In the genomic region with DNA sequence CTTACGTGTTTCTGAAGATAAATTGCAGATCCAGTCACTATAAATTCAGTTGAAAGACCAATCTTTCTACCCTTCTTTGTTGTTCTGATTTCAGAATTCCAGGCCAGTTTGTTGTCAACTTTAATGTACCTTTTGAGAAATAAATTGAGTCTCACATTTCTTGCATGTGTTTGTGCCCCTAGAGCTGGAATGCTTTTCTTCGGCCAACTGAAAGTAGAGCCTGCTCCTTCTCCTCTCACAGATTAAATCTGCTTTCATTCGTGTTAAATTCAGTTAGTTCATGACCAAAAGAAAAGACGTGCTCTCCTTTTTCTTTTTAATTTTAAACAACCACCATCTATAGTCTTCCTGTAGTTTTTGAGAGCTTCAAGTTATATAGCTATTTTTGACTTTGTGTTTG, we compare ENCODE assay signal across 20 cellular contexts. TPM values are rescaled to one million over a fixed set of nuclear protein-coding genes. Genes with fewer than 3 reads are reported as not detected.
A peak's percentile ranks its signal among the peaks of the same experiment; 100 is the strongest.
DNase-seq lines count a peak whose midpoint lies in the region; ATAC-seq and TF ChIP-seq lines count a peak whose summit lies in the region.
"Had no signal": no experiment of that assay in that cellular context is flagged by ENCODE, and none has a peak within 500 bp of the region (broad histone marks: within the 10 kb centered on the region; RNA-seq: fewer than 3 reads in every experiment).

No MANE protein-coding gene starts in this region.

- no peaks in the 10 kb centered on the region for H3K79me2 ChIP-seq in ACC112 (ENCODE audit: control insufficient read depth, insufficient read depth, low read length, unreplicated experiment)

- no peak for TF ChIP-seq CTCF in prostate gland (IDR thresholded peaks at IDR 0.05)

- H3K4me1 ChIP-seq in ACC112 (ENCODE audit: control insufficient read depth, insufficient read depth, low read length, unreplicated experiment), result peaks cover 11% of the 10 kb centered on the region
- peaks cover 4% of the 10 kb centered on the region for H3K4me1 ChIP-seq in endocrine pancreas (ENCODE audit: control insufficient read depth, insufficient read depth, low read length)
- H3K4me1 ChIP-seq in prostate gland (replicated peaks), result no peaks in the 10 kb centered on the region

- H3K27me3 Mint-ChIP-seq in T-helper 17 cell, result peaks cover 24% of the 10 kb centered on the region

- H3K27ac ChIP-seq in ACC112 (ENCODE audit: low read depth, low read length) (no peak overlapping the region), prostate gland (peak overlapping the region; percentile 63 to 89)

- peak overlapping the region; percentile 66 for H2AFZ ChIP-seq in ACC112 (ENCODE audit: low read length, unreplicated experiment)

- H3K4me3 ChIP-seq in ACC112 (ENCODE audit: low read depth, low read length), result no peak overlapping the region
- H3K4me3 ChIP-seq in endocrine pancreas (ENCODE audit: control insufficient read depth, insufficient read depth, low read length), result peak overlapping the region; percentile 77
- no peak overlapping the region for H3K4me3 ChIP-seq in prostate gland

- no peak overlapping the region for H3K4me3 Mint-ChIP-seq in T-helper 17 cell
- H3K4me3 Mint-ChIP-seq: activated CD4-positive, alpha-beta T cell treated with anti-CD3 and anti-CD28 coated beads, Interleukin-2, amount 10 ng/mL, durations not matched to agents 24 days and 14 days; activated naive CD8-positive, alpha-beta T cell treated with anti-CD3 and anti-CD28 coated beads, Interleukin-2, amount 10 ng/mL, durations not matched to agents 7 days and 5 days; stimulated activated effector memory CD8-positive, alpha-beta T cell treated with anti-CD3 and anti-CD28 coated beads, Interleukin-12 subunit alpha, Interleukin-12 subunit beta, amount 100 ng/mL, for 72 hours had no signal

- peaks cover 5% of the 10 kb centered on the region for H3K36me3 Mint-ChIP-seq in T-helper 17 cell (ENCODE audit: low read depth)
- H3K36me3 Mint-ChIP-seq: naive B cell had no signal

- peaks cover 15% of the 10 kb centered on the region for H3K4me1 Mint-ChIP-seq in T-helper 17 cell

- H3K36me3 ChIP-seq in ACC112 (ENCODE audit: insufficient read depth, low read length) (no peaks in the 10 kb centered on the region), endocrine pancreas (ENCODE audit: control insufficient read depth, insufficient read depth, low read length) (no peaks in the 10 kb centered on the region), prostate gland (no peaks in the 10 kb centered on the region)

- no peak for TF ChIP-seq POLR2A in prostate gland (IDR thresholded peaks at IDR 0.05)

- DNase-seq in M059J (ENCODE audit: low read depth) (peak; percentile 66), prostate gland (ENCODE audit: low spot score) (no peak), T-helper 17 cell (no peak), COR-L47 (lab: John Stamatoyannopoulos, UW) (no peak), head of caudate nucleus (no peak)
- no peak for DNase-seq in NK-92 treated with Interleukin-12 subunit alpha and Interleukin-12 subunit beta, amount 100 ng/mL, for 24 hours (lab: John Stamatoyannopoulos, UW)
- DNase-seq: activated CD4-positive, alpha-beta T cell treated with anti-CD3 and anti-CD28 coated beads, Interleukin-2, amount 10 ng/mL, durations not matched to agents 24 days and 14 days; activated naive CD8-positive, alpha-beta T cell treated with anti-CD3 and anti-CD28 coated beads, Interleukin-2, amount 10 ng/mL, durations not matched to agents 7 days and 5 days; activated T-cell treated with anti-CD3 and anti-CD28 coated beads, Interleukin-2, amount 50 U/mL, for 1 hour; AML-193; KG1; kidney glomerular epithelial cell; naive B cell; NCI-H1694; NCI-H526; stimulated activated CD4-positive, alpha-beta T cell treated with anti-CD3 and anti-CD28 coated beads, Interleukin-4, amount 100 ng/mL, for 4 hours; T-helper 9 cell had no signal

- no peak overlapping the region for H3K9ac ChIP-seq in endocrine pancreas (ENCODE audit: control insufficient read depth, insufficient read depth, low read length)

- H3K9me3 ChIP-seq in endocrine pancreas (ENCODE audit: control insufficient read depth, low read length), result no peaks in the 10 kb centered on the region
- H3K9me3 ChIP-seq in prostate gland, result no peaks in the 10 kb centered on the region
- H3K9me3 ChIP-seq in T-helper 17 cell (ENCODE audit: control insufficient read depth, low read length, poor library complexity, severe bottlenecking), result no peaks in the 10 kb centered on the region

- intact Hi-C loops in prostate gland (cut with DNase I), result loop anchor here (5.0 kb wide), 1 partner anchor 37 kb away; no protein-coding TSS in a partner anchor
- intact Hi-C loops in head of caudate nucleus (cut with DNase I), result no loop called here

- no peak overlapping the region for H3K27ac Mint-ChIP-seq in T-helper 17 cell
- H3K27ac Mint-ChIP-seq: activated CD4-positive, alpha-beta T cell treated with anti-CD3 and anti-CD28 coated beads, Interleukin-2, amount 10 ng/mL, durations not matched to agents 24 days and 14 days; activated naive CD8-positive, alpha-beta T cell treated with anti-CD3 and anti-CD28 coated beads, Interleukin-2, amount 10 ng/mL, durations not matched to agents 7 days and 5 days; naive B cell; stimulated activated effector memory CD8-positive, alpha-beta T cell treated with anti-CD3 and anti-CD28 coated beads, Interleukin-12 subunit alpha, Interleukin-12 subunit beta, amount 100 ng/mL, for 72 hours had no signal

- H3K27me3 ChIP-seq in ACC112 (ENCODE audit: insufficient read depth, low read length), result no peaks in the 10 kb centered on the region
- H3K27me3 ChIP-seq in endocrine pancreas (ENCODE audit: control insufficient read depth, insufficient read depth, low read length), result no peaks in the 10 kb centered on the region
- no peaks in the 10 kb centered on the region for H3K27me3 ChIP-seq in prostate gland (replicated peaks; ENCODE audit: insufficient read depth)

- ATAC-seq in T-helper 17 cell, result no peak
- ATAC-seq: stimulated activated effector memory CD8-positive, alpha-beta T cell treated with anti-CD3 and anti-CD28 coated beads, Interleukin-12 subunit alpha, Interleukin-12 subunit beta, amount 100 ng/mL, for 72 hours had no signal

- 22% methylated on average over 4 of the region's 4 CpGs for WGBS in prostate gland

RNA-seq across cellular contexts. Expression of gene SOCS2, which starts 22.9 kb away (rescaled TPM):
- total RNA-seq in M059J (2014; rRNA removed; shearing (Covaris generic)), result 79.8 and 110 TPM in 2 replicates
- 100 to 1,000 TPM; 125 to 273 TPM for total RNA-seq in prostate gland
- 10 to 100 TPM; 24.3 to 37.7 TPM for total RNA-seq in T-helper 17 cell
